26 cellular contexts compared by ENCODE assay signal in the genomic region with DNA sequence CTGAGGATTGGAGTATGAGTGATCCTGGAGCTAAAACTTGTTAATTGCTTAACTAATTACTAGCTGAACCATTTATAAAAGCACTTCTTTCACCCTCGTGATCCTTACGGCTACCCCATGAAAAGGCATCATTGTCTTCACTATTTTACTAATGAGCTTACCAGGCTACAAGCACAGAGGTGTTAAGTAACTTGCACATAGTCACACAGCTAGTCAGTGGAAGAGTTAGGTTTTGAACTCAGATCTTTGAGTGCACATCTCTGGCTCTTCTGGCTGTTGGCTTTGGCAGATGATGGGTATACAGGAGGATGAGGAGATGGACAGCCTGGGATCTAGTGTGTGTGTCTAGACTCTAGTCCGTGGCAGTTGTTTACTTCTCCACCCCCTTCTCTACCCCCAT. TPM values are rescaled to one million over a fixed set of nuclear protein-coding genes. Genes with fewer than 3 reads are reported as not detected.
DNase-seq lines count a peak whose midpoint lies in the region; ATAC-seq, FAIRE-seq and TF ChIP-seq lines count a peak whose summit lies in the region.
"Had no signal": no experiment of that assay in that cellular context is flagged by ENCODE, and none has a peak within 500 bp of the region (broad histone marks: within the 10 kb centered on the region; RNA-seq: fewer than 3 reads in every experiment).

No MANE protein-coding gene starts in this region.

- H3K4me1 Mint-ChIP-seq in nephron = peaks cover 47% of the 10 kb centered on the region
- peaks cover 37% of the 10 kb centered on the region for H3K4me1 Mint-ChIP-seq in progenitor cell of endocrine pancreas (ENCODE audit: low read depth)

- H3K27ac ChIP-seq in ectodermal cell (ENCODE audit: insufficient read depth, low read depth, low read length, poor library complexity, severe bottlenecking) = peak overlapping the region; percentile 19
- H3K27ac ChIP-seq in OCI-LY7 (ENCODE audit: low read depth, low read length, poor library complexity, severe bottlenecking) = no peak overlapping the region
- H3K27ac ChIP-seq: BLaER1 treated with 17β-estradiol and CSF1 and Interleukin-3, amounts not matched to agents 10 nM and 100 nM; PC-9; SJCRH30 had no signal

- H3K27ac Mint-ChIP-seq in nephron (peak overlapping the region; percentile 89 to 98 (median 96)), progenitor cell of endocrine pancreas (peak overlapping the region; percentile 19)
- H3K27ac Mint-ChIP-seq: CD4-positive, alpha-beta T cell had no signal

- TF ChIP-seq CTCF in D721Med (IDR thresholded peaks at IDR 0.05; ENCODE audit: insufficient read depth, missing control alignments) (no peak), nephron (IDR thresholded peaks at IDR 0.05; ENCODE audit: unreplicated experiment in 3 of 3) (no peak), progenitor cell of endocrine pancreas (IDR thresholded peaks at IDR 0.05; ENCODE audit: unreplicated experiment) (no peak), OCI-LY7 (conservative IDR thresholded peaks at IDR 0.05; ENCODE audit: low read length) (no peak)

- DNase-seq in D721Med (ENCODE audit: insufficient read length, low spot score) (no peak), progenitor cell of endocrine pancreas (ENCODE audit: low spot score, unreplicated experiment) (no peak), OCI-LY7 (ENCODE audit: low spot score) (no peak)
- DNase-seq: AML-193; CD4-positive, alpha-beta T cell; KBM-7; MV-4-11; NCI-H1105; NCI-H146; NCI-H1930; NCI-H2107; NCI-H446; NCI-H526; NK-92 treated with Interleukin-12 subunit alpha and Interleukin-12 subunit beta, amount 100 ng/mL, for 24 hours; PC-9; SJCRH30 had no signal

- ATAC-seq in HG02678 (IDR thresholded peaks at IDR 0.05; ENCODE audit: unreplicated experiment) (no peak), GM21529 (IDR thresholded peaks at IDR 0.05; ENCODE audit: unreplicated experiment) (no peak)
- ATAC-seq: Right ventricle myocardium inferior had no signal

- FAIRE-seq in D721Med (lab: Jason Lieb, UNC) = peak; percentile 6
- FAIRE-seq: G401.6 had no signal

- CTCF ChIA-PET in OCI-LY7 (lab: Charles Lee; ENCODE audit: unreplicated experiment) = interaction anchor here (0.6 kb wide), 1 partner anchor 32 kb away, joined by 3 read pairs; no protein-coding TSS in a partner anchor

- H3K27me3 Mint-ChIP-seq in nephron (ENCODE audit: low read depth) = no peaks in the 10 kb centered on the region
- H3K27me3 Mint-ChIP-seq in progenitor cell of endocrine pancreas = no peaks in the 10 kb centered on the region
- H3K27me3 Mint-ChIP-seq: CD4-positive, alpha-beta T cell had no signal

- H3K79me2 ChIP-seq in OCI-LY7 (ENCODE audit: insufficient read depth, low read depth, low read length) = no peaks in the 10 kb centered on the region

- H3K9me3 ChIP-seq in ectodermal cell (ENCODE audit: control insufficient read depth, low read length) (no peaks in the 10 kb centered on the region), OCI-LY7 (ENCODE audit: low read length) (no peaks in the 10 kb centered on the region)
- H3K9me3 ChIP-seq: BLaER1 treated with 17β-estradiol and CSF1 and Interleukin-3, amounts not matched to agents 10 nM and 100 nM; SJCRH30 had no signal

- H2AFZ ChIP-seq in OCI-LY7 (ENCODE audit: low read length) = no peak overlapping the region
- H2AFZ ChIP-seq: PC-9 had no signal

- no peaks in the 10 kb centered on the region for H4K20me1 ChIP-seq in OCI-LY7 (ENCODE audit: insufficient read depth, low read length)

- H3K4me1 ChIP-seq in ectodermal cell (ENCODE audit: control insufficient read depth, insufficient read depth, low read length) = peaks cover 84% of the 10 kb centered on the region
- H3K4me1 ChIP-seq in OCI-LY7 (ENCODE audit: insufficient read depth, low read length, poor library complexity, severe bottlenecking) = no peaks in the 10 kb centered on the region

- H3K9me3 Mint-ChIP-seq in nephron = no peaks in the 10 kb centered on the region
- H3K9me3 Mint-ChIP-seq in progenitor cell of endocrine pancreas (ENCODE audit: low read depth) = no peaks in the 10 kb centered on the region
- H3K9me3 Mint-ChIP-seq: CD4-positive, alpha-beta T cell had no signal

- peak overlapping the region in 1 of 3 experiments; percentile 27 for H3K4me3 Mint-ChIP-seq in nephron
- no peak overlapping the region for H3K4me3 Mint-ChIP-seq in progenitor cell of endocrine pancreas (ENCODE audit: low read depth)
- H3K4me3 Mint-ChIP-seq: CD4-positive, alpha-beta T cell had no signal

- 79 to 84% methylated on average over 2 to 3 of the region's 3 CpGs for WGBS in ectodermal cell, 2 experiments

- H3K36me3 Mint-ChIP-seq in nephron (ENCODE audit: low read depth) (peaks cover 4% of the 10 kb centered on the region), progenitor cell of endocrine pancreas (ENCODE audit: insufficient read depth) (peaks cover 1% of the 10 kb centered on the region)

- H3K27me3 ChIP-seq in ectodermal cell (ENCODE audit: control insufficient read depth, insufficient read depth, low read length, poor library complexity, severe bottlenecking) = no peaks in the 10 kb centered on the region
- H3K27me3 ChIP-seq: BLaER1 treated with 17β-estradiol and CSF1 and Interleukin-3, amounts not matched to agents 10 nM and 100 nM; SJCRH30 had no signal

- intact Hi-C loops in OCI-LY7 (cut with micrococcal nuclease; ENCODE audit: unreplicated experiment) = no loop called here

- H3K4me2 ChIP-seq in OCI-LY7 (ENCODE audit: low read length) = no peak overlapping the region
- H3K4me2 ChIP-seq: PC-9 had no signal

- H3K9me2 ChIP-seq in OCI-LY7 (ENCODE audit: insufficient read depth, low read length) = no peaks in the 10 kb centered on the region

- BruUV-seq in OCI-LY7 (replicated peaks; lab: Mats Ljungman, UMichigan) = no TSS peak

- POLR2A ChIA-PET in OCI-LY7 (lab: Charles Lee) = no interaction called here

- H3K36me3 ChIP-seq in ectodermal cell (ENCODE audit: control insufficient read depth, insufficient read depth, low read length) (peaks cover 17% of the 10 kb centered on the region), OCI-LY7 (ENCODE audit: insufficient read depth, low read length) (no peaks in the 10 kb centered on the region)
- H3K36me3 ChIP-seq: SJCRH30 had no signal

- H3K4me3 ChIP-seq in ectodermal cell (ENCODE audit: insufficient read depth, low read depth, low read length) (no peak overlapping the region), OCI-LY7 (ENCODE audit: low read depth, low read length, poor library complexity, severe bottlenecking) (no peak overlapping the region)
- H3K4me3 ChIP-seq: BLaER1 treated with 17β-estradiol and CSF1 and Interleukin-3, amounts not matched to agents 10 nM and 100 nM; PC-9; SJCRH30 had no signal

RNA-seq across cellular contexts. Expression of gene VANGL2, which starts 11.6 kb away (rescaled TPM):
- polyA plus RNA-seq in ectodermal cell (2013, experiment 1 of 4) = 139 TPM
- polyA plus RNA-seq in ectodermal cell (2013, experiment 2 of 4) = 130 TPM
- polyA plus RNA-seq in ectodermal cell (2013, experiment 3 of 4) = 107 TPM
- 117 TPM for polyA plus RNA-seq in ectodermal cell (2013, experiment 4 of 4)
- 75.6 and 80.4 TPM in 2 replicates for total RNA-seq in progenitor cell of endocrine pancreas
- 1.5 and 2.6 TPM in 2 replicates for total RNA-seq in OCI-LY7 (2014; rRNA removed; shearing (Covaris generic))
- total RNA-seq in OCI-LY7 (2022) = 1.5 and 2.9 TPM in 2 replicates
- total RNA-seq: CD4-positive, alpha-beta T cell had no signal

RNA-seq across cellular contexts. Expression of gene NHLH1, which starts 45.1 kb away (rescaled TPM):
- 3.9 TPM for polyA plus RNA-seq in ectodermal cell (2013, experiment 1 of 4)
- polyA plus RNA-seq in ectodermal cell (2013, experiment 2 of 4) = 2.9 TPM
- polyA plus RNA-seq in ectodermal cell (2013, experiment 3 of 4) = 5.2 TPM
- polyA plus RNA-seq in ectodermal cell (2013, experiment 4 of 4) = 8.3 TPM
- total RNA-seq in progenitor cell of endocrine pancreas = 0.78 and 0.96 TPM in 2 replicates
- total RNA-seq in OCI-LY7 (2014; rRNA removed; shearing (Covaris generic)) = 0.26 and 0.63 TPM in 2 replicates
- 0.65 and 0.68 TPM in 2 replicates for total RNA-seq in OCI-LY7 (2022)
- total RNA-seq: A172, LHCN-M2, Right ventricle myocardium inferior, RPMI7951 had no signal

Comparison
In these comparisons a context has a peak if more than half of its experiments do, and no peak if none do; other contexts are left out.
1. RNA of gene VANGL2, which starts 11.6 kb away (total RNA-seq): 75.6 to 80.4 TPM in progenitor cell of endocrine pancreas; 1.5 to 2.9 TPM in OCI-LY7; every median in the first group is over 10 times any median in the second.